Comparison of ENCODE assay signal across 1 cellular context in the genomic region with DNA sequence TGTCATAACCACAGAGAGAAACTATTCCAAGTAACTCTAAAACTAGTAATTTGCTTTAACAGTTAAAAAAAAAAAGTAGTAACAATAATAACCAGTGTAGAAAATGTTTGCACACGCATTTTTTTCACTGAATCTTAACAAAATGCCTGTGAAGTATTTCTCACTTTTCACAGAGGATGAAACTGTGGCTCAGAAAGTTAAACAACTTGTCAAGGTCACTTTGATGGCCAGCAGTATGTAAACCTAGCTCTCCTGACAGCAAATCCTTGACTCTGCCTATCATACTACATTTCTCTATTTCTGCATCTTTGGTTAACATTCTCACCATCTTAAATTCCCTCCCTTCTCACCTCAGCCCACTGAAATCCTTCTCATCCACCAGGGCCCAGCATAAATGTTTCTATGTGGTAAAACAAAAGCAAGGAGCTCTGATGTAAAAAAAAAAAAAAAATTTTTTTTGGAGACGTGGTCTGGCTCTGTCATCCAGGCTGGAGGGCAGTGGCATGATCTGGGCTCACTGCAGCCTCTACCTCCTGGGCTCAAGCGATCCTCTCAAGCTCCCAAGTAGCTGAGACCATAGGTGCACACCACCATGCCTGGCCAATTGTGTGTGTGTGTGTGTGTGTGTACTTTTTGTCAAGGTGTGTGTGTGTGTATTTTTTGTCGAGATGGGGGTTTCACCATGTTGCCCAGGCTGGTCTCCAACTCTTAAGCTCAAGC.
TF ChIP-seq lines count a peak whose summit lies in the region.

No MANE protein-coding gene starts in this region.

TF ChIP-seq in HepG2, 621 proteins besides CTCF, POLR2A, EP300 and RAD21 (continues in another document):
- TF ChIP-seq ZNF484 (CRISPR knock-in tag; IDR thresholded peaks at IDR 0.05; ENCODE audit: borderline replicate concordance, low read depth) (no peak), NCOA2 (CRISPR knock-in tag; IDR thresholded peaks at IDR 0.05) (0 out of 2 replicates have a peak, but pooled peaks have one; percentile 15), SOX6 (IDR thresholded peaks at IDR 0.05) (no peak), SOX6 (CRISPR knock-in tag; IDR thresholded peaks at IDR 0.05) (0 out of 2 replicates have a peak, but pooled peaks have one; percentile 35), TBX2 (CRISPR knock-in tag; IDR thresholded peaks at IDR 0.05; ENCODE audit: borderline replicate concordance) (peak; percentile 60; the same call in 1 of the 2 replicates), ARHGAP35 (CRISPR knock-in tag; IDR thresholded peaks at IDR 0.05; ENCODE audit: borderline replicate concordance) (no peak), ARID5B (CRISPR knock-in tag; IDR thresholded peaks at IDR 0.05) (peak; percentile 44; the same call in 1 of the 2 replicates), RBM22 (optimal IDR thresholded peaks at IDR 0.05; ENCODE audit: low read length) (peak; percentile 22), FOXJ3 (CRISPR knock-in tag; IDR thresholded peaks at IDR 0.05; ENCODE audit: borderline replicate concordance) (peak; percentile 20; the same call in 1 of the 2 replicates), FOXA3 (CRISPR knock-in tag; IDR thresholded peaks at IDR 0.05) (peak; percentile 51; the same call in 1 of the 2 replicates), ZKSCAN8 (CRISPR knock-in tag; IDR thresholded peaks at IDR 0.05; ENCODE audit: borderline replicate concordance) (0 out of 2 replicates have a peak, but pooled peaks have one; percentile 25), TCF7 (IDR thresholded peaks at IDR 0.05; ENCODE audit: low read depth) (peak; percentile 28; the same call in 1 of the 2 replicates), ZSCAN29 (CRISPR knock-in tag; conservative IDR thresholded peaks at IDR 0.05) (0 out of 2 replicates have a peak, but pooled peaks have one; percentile 45), ZNF335 (CRISPR knock-in tag; IDR thresholded peaks at IDR 0.05) (no peak), ZNF362 (CRISPR knock-in tag; IDR thresholded peaks at IDR 0.05; ENCODE audit: borderline replicate concordance) (peak; percentile 76; the same call in 1 of the 2 replicates), ZBTB43 (CRISPR knock-in tag; conservative IDR thresholded peaks at IDR 0.05) (peak; percentile 81), RELA (CRISPR knock-in tag; IDR thresholded peaks at IDR 0.05) (no peak), AHDC1 (CRISPR knock-in tag; IDR thresholded peaks at IDR 0.05; ENCODE audit: borderline replicate concordance) (peak; percentile 63; the same call in 1 of the 2 replicates), CHD4 (IDR thresholded peaks at IDR 0.05; ENCODE audit: borderline replicate concordance, low read length) (no peak), MIXL1 (CRISPR knock-in tag; IDR thresholded peaks at IDR 0.05) (peak; percentile 45; the same call in 1 of the 2 replicates), SIX1 (CRISPR knock-in tag; IDR thresholded peaks at IDR 0.05; ENCODE audit: borderline replicate concordance) (peak; percentile 32; the same call in 1 of the 2 replicates), SOX5 (CRISPR knock-in tag; IDR thresholded peaks at IDR 0.05; ENCODE audit: borderline replicate concordance) (peak; percentile 25; the same call in 1 of the 2 replicates), ZGPAT (CRISPR knock-in tag; IDR thresholded peaks at IDR 0.05) (peak; percentile 36; the same call in 1 of the 2 replicates), MEIS2 (CRISPR knock-in tag; IDR thresholded peaks at IDR 0.05) (0 out of 2 replicates have a peak, but pooled peaks have one; percentile 33), GATAD2A (CRISPR knock-in tag; IDR thresholded peaks at IDR 0.05) (peak; percentile 26; the same call in 1 of the 2 replicates)
- TF ChIP-seq, protein P1, sequence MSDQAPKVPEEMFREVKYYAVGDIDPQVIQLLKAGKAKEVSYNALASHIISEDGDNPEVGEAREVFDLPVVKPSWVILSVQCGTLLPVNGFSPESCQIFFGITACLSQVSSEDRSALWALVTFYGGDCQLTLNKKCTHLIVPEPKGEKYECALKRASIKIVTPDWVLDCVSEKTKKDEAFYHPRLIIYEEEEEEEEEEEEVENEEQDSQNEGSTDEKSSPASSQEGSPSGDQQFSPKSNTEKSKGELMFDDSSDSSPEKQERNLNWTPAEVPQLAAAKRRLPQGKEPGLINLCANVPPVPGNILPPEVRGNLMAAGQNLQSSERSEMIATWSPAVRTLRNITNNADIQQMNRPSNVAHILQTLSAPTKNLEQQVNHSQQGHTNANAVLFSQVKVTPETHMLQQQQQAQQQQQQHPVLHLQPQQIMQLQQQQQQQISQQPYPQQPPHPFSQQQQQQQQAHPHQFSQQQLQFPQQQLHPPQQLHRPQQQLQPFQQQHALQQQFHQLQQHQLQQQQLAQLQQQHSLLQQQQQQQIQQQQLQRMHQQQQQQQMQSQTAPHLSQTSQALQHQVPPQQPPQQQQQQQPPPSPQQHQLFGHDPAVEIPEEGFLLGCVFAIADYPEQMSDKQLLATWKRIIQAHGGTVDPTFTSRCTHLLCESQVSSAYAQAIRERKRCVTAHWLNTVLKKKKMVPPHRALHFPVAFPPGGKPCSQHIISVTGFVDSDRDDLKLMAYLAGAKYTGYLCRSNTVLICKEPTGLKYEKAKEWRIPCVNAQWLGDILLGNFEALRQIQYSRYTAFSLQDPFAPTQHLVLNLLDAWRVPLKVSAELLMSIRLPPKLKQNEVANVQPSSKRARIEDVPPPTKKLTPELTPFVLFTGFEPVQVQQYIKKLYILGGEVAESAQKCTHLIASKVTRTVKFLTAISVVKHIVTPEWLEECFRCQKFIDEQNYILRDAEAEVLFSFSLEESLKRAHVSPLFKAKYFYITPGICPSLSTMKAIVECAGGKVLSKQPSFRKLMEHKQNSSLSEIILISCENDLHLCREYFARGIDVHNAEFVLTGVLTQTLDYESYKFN (CRISPR knock-in tag; conservative IDR thresholded peaks at IDR 0.05), result peak; percentile 32; the same call in 1 of the 2 replicates
- TF ChIP-seq, protein P2, sequence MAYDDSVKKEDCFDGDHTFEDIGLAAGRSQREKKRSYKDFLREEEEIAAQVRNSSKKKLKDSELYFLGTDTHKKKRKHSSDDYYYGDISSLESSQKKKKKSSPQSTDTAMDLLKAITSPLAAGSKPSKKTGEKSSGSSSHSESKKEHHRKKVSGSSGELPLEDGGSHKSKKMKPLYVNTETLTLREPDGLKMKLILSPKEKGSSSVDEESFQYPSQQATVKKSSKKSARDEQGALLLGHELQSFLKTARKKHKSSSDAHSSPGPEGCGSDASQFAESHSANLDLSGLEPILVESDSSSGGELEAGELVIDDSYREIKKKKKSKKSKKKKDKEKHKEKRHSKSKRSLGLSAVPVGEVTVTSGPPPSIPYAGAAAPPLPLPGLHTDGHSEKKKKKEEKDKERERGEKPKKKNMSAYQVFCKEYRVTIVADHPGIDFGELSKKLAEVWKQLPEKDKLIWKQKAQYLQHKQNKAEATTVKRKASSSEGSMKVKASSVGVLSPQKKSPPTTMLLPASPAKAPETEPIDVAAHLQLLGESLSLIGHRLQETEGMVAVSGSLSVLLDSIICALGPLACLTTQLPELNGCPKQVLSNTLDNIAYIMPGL (CRISPR knock-in tag; IDR thresholded peaks at IDR 0.05; ENCODE audit: borderline replicate concordance in 1 of 2, low read depth in 1 of 2), result no peak
